Comparison of ENCODE assay signal across 21 cellular contexts in genomic region chr14:88069677-88070076, GRCh38.
"Had no signal": no experiment of that assay in that cellular context is flagged by ENCODE, and none has a peak within 500 bp of the region (broad histone marks: within the 10 kb centered on the region; RNA-seq: fewer than 3 reads in every experiment).

No MANE protein-coding gene starts in this region.

- H3K4me1 Mint-ChIP-seq: activated B cell treated with CpG ODN at 0.5 μM for 24 hours; activated naive CD4-positive, alpha-beta T cell treated with anti-CD3 and anti-CD28 coated beads, Interleukin-2, amount 50 U/mL, for 24 hours had no signal

- ATAC-seq: activated CD8-positive, alpha-beta T cell treated with anti-CD3 and anti-CD28 coated beads, Interleukin-2, amount 10 ng/mL, durations not matched to agents 7 days and 5 days; gastrocnemius medialis; heart left ventricle; natural killer cell treated with Interleukin-12 subunit alpha and Interleukin-12 subunit beta and Interleukin-15 and Interleukin-18, amount 100 ng/mL, for 72 hours had no signal

- H3K27ac Mint-ChIP-seq: activated B cell treated with CpG ODN at 0.5 μM for 24 hours; activated CD8-positive, alpha-beta T cell treated with anti-CD3 and anti-CD28 coated beads, Interleukin-2, amount 10 ng/mL, durations not matched to agents 7 days and 5 days; activated naive CD4-positive, alpha-beta T cell treated with anti-CD3 and anti-CD28 coated beads, Interleukin-2, amount 50 U/mL, for 24 hours; immature natural killer cell; natural killer cell treated with Interleukin-12 subunit alpha and Interleukin-12 subunit beta and Interleukin-15 and Interleukin-18, amount 100 ng/mL, for 72 hours had no signal

- DNase-seq: activated B cell treated with CpG ODN at 0.5 μM for 24 hours; activated CD4-positive, alpha-beta T cell treated with anti-CD3 and anti-CD28 coated beads for 48 hours; activated CD8-positive, alpha-beta memory T cell treated with anti-CD3 and anti-CD28 coated beads, Interleukin-2, amount 50 U/mL, for 4 hours; activated CD8-positive, alpha-beta T cell treated with anti-CD3 and anti-CD28 coated beads, Interleukin-2, amount 10 ng/mL, durations not matched to agents 7 days and 5 days; activated effector memory CD4-positive, alpha-beta T cell treated with anti-CD3 and anti-CD28 coated beads, Interleukin-2, amount 50 U/mL, for 16 hours; activated T-cell treated with anti-CD3 and anti-CD28 coated beads, Interleukin-2, amount 50 U/mL, for 48 hours; adrenal gland; dorsolateral prefrontal cortex; erythroblast; gastrocnemius medialis; heart left ventricle; immature natural killer cell; mesendoderm; nucleus accumbens; posterior cingulate gyrus; retina; stimulated activated CD4-positive, alpha-beta T cell treated with anti-CD3 and anti-CD28 coated beads, Interleukin-2, amount 100 ng/mL, for 48 hours; stimulated activated naive CD4-positive, alpha-beta T cell; tibial artery had no signal

- H3K4me3 Mint-ChIP-seq: activated B cell treated with CpG ODN at 0.5 μM for 24 hours; activated CD8-positive, alpha-beta T cell treated with anti-CD3 and anti-CD28 coated beads, Interleukin-2, amount 10 ng/mL, durations not matched to agents 7 days and 5 days; activated naive CD4-positive, alpha-beta T cell treated with anti-CD3 and anti-CD28 coated beads, Interleukin-2, amount 50 U/mL, for 24 hours; immature natural killer cell; natural killer cell treated with Interleukin-12 subunit alpha and Interleukin-12 subunit beta and Interleukin-15 and Interleukin-18, amount 100 ng/mL, for 72 hours had no signal
